9 cellular contexts compared by ENCODE assay signal in genomic region chr1:3695326-3696217, GRCh38. TPM values are rescaled to one million over a fixed set of nuclear protein-coding genes. Genes with fewer than 3 reads are reported as not detected.
DNase-seq lines count a peak whose midpoint lies in the region; ATAC-seq lines count a peak whose summit lies in the region.
"Had no signal": no experiment of that assay in that cellular context is flagged by ENCODE, and none has a peak within 500 bp of the region (broad histone marks: within the 10 kb centered on the region; RNA-seq: fewer than 3 reads in every experiment).

No MANE protein-coding gene starts in this region.

- ATAC-seq in Right ventricle myocardium superior (ENCODE audit: poor library complexity) (peak; percentile 91), HG03280 (IDR thresholded peaks at IDR 0.05; ENCODE audit: unreplicated experiment) (no peak), GM18907 (IDR thresholded peaks at IDR 0.05; ENCODE audit: unreplicated experiment) (no peak)

- intact Hi-C loops in Right ventricle myocardium superior (cut with DNase I) = no loop called here

- DNase-seq in NCI-H1105 treated with DMSO at 0.1 percent for 48 hours (lab: John Stamatoyannopoulos, UW) (peak; percentile 21), NCI-H1105 (lab: John Stamatoyannopoulos, UW) (no peak), NCI-H460 (ENCODE audit: extremely low read depth, low read depth) (peak; percentile 29), Right ventricle myocardium superior (peak; percentile 69), retina (peak; percentile 74)
- peak; percentile 41 for DNase-seq in activated naive CD4-positive, alpha-beta T cell treated with anti-CD3 and anti-CD28 coated beads, Interleukin-2, amount 50 U/mL, for 16 hours
- DNase-seq: CD4-positive, CD25-positive, alpha-beta regulatory T cell had no signal

RNA-seq across cellular contexts. Expression of gene TP73, which starts 43.3 kb away (rescaled TPM):
- total RNA-seq in NCI-H460 (2014; rRNA removed; shearing (Covaris generic)) = 0.07 and 0.17 TPM in 2 replicates
- polyA plus RNA-seq in NCI-H460 (2014; cell fraction: nucleus; rRNA removed) = 0.07 and 0.08 TPM in 2 replicates
- total RNA-seq in Right ventricle myocardium superior = not detected
- total RNA-seq: CD4-positive, CD25-positive, alpha-beta regulatory T cell had no signal

RNA-seq across cellular contexts. Expression of gene WRAP73, which starts 45.7 kb away (rescaled TPM):
- 10.9 and 18.2 TPM in 2 replicates for total RNA-seq in NCI-H460 (2014; rRNA removed; shearing (Covaris generic))
- 38.5 and 46.1 TPM in 2 replicates for polyA plus RNA-seq in NCI-H460 (2014; cell fraction: nucleus; rRNA removed)
- total RNA-seq in Right ventricle myocardium superior = 10.0 TPM

RNA-seq across cellular contexts. Expression of gene CCDC27, which starts 56.7 kb away (rescaled TPM):
- not detected in 2 replicates for total RNA-seq in NCI-H460 (2014; rRNA removed; shearing (Covaris generic))
- polyA plus RNA-seq in NCI-H460 (2014; cell fraction: nucleus; rRNA removed) = not detected in 2 replicates
- total RNA-seq in Right ventricle myocardium superior = not detected
- total RNA-seq: CD4-positive, CD25-positive, alpha-beta regulatory T cell had no signal
- polyA plus RNA-seq: CD4-positive, CD25-positive, alpha-beta regulatory T cell had no signal
